Comparison of ENCODE assay signal across 17 cellular contexts in genomic region chrX:23888887-23889501, GRCh38. TPM values are rescaled to one million over a fixed set of nuclear protein-coding genes. Genes with fewer than 3 reads are reported as not detected.
DNase-seq lines count a peak whose midpoint lies in the region; ATAC-seq, FAIRE-seq and TF ChIP-seq lines count a peak whose summit lies in the region.
"Had no signal": no experiment of that assay in that cellular context is flagged by ENCODE, and none has a peak within 500 bp of the region (broad histone marks: within the 10 kb centered on the region; RNA-seq: fewer than 3 reads in every experiment).

No MANE protein-coding gene starts in this region.

- in situ Hi-C loops in brain microvascular endothelial cell (cut with HindIII; ENCODE audit: low pct_ligation_motif_present, low sequenced_read_pairs) = no loop called here

- CTCF ChIA-PET in A549 (lab: Yijun Ruan, JAX) = interaction anchor here (0.7 to 3.4 kb wide), 5 partner anchors 13 to 195 kb away, joined by 3 to 32 read pairs (median 5); partner anchors contain the start of gene SAT1
- CTCF ChIA-PET in CD8-positive, alpha-beta T cell (lab: Charles Lee) = interaction anchor here (2.2 kb wide), 1 partner anchor 13 kb away, joined by 7 read pairs; no protein-coding TSS in a partner anchor

- intact Hi-C loops in CD8-positive, alpha-beta T cell (cut with DNase I, micrococcal nuclease) = no loop called here

- H3K27ac ChIP-seq in A549 (peak overlapping the region; percentile 88 to 97), brain microvascular endothelial cell (peak overlapping the region; percentile 85)
- no peak overlapping the region for H3K27ac ChIP-seq in CD8-positive, alpha-beta T cell (ENCODE audit: low read depth, low read length)

- H3K4me2 ChIP-seq in A549 = peak overlapping the region; percentile 51

- peaks cover 69% of the 10 kb centered on the region for H3K36me3 Mint-ChIP-seq in nephron progenitor cell (ENCODE audit: low read depth)
- H3K36me3 Mint-ChIP-seq in CD8-positive, alpha-beta T cell = no peaks in the 10 kb centered on the region

- POLR2A ChIA-PET in A549 (lab: Yijun Ruan, JAX) = interaction anchor here (1.4 to 2.9 kb wide), 4 partner anchors 12 to 110 kb away, joined by 4 to 46 read pairs (median 8); partner anchors contain the start of gene SAT1
- POLR2A ChIA-PET in CD8-positive, alpha-beta T cell (lab: Charles Lee) = interaction anchor here (1.6 kb wide), 1 partner anchor 106 kb away, joined by 4 read pairs; the partner anchor contains the start of gene SAT1

- no peaks in the 10 kb centered on the region for H3K9me3 ChIP-seq in A549
- no peaks in the 10 kb centered on the region for H3K9me3 ChIP-seq in CD8-positive, alpha-beta T cell (ENCODE audit: low read length)
- H3K9me3 ChIP-seq: Caco-2, colonic mucosa had no signal

- no peak overlapping the region for H3K4me3 Mint-ChIP-seq in nephron progenitor cell
- no peak overlapping the region for H3K4me3 Mint-ChIP-seq in CD8-positive, alpha-beta T cell
- H3K4me3 Mint-ChIP-seq: activated naive CD8-positive, alpha-beta T cell treated with anti-CD3 and anti-CD28 coated beads, Interleukin-2, amount 50 U/mL, for 24 hours had no signal

- DNase-seq in A549 (ENCODE audit: low read depth in 1 of 2, low spot score in 1 of 2) (peak in 1 of 2 experiments; percentile 82), LNCaP clone FGC (ENCODE audit: low read depth) (peak; percentile 88), brain microvascular endothelial cell (no peak), nephron progenitor cell (no peak), erythroblast (lab: John Stamatoyannopoulos, UW) (no peak), NCI-H1105 treated with DMSO at 0.1 percent for 48 hours (lab: John Stamatoyannopoulos, UW) (no peak)
- DNase-seq in CD8-positive, alpha-beta T cell = no peak
- DNase-seq: activated CD4-positive, alpha-beta T cell treated with anti-CD3 and anti-CD28 coated beads, Interleukin-2, amount 50 U/mL, for 48 hours; activated naive CD8-positive, alpha-beta T cell treated with anti-CD3 and anti-CD28 coated beads, Interleukin-2, amount 50 U/mL, for 24 hours; Caco-2; colonic mucosa; NCI-H2081; substantia nigra; T1000 had no signal

- H3K4me1 ChIP-seq in A549 = peaks cover 60% of the 10 kb centered on the region
- no peaks in the 10 kb centered on the region for H3K4me1 ChIP-seq in CD8-positive, alpha-beta T cell (ENCODE audit: insufficient read depth, low read length)
- H3K4me1 ChIP-seq: Caco-2, colonic mucosa had no signal

- TF ChIP-seq POLR2A in A549 (IDR thresholded peaks at IDR 0.05; ENCODE audit: low read length) (no peak), erythroblast (IDR thresholded peaks at IDR 0.05; ENCODE audit: low read length) (no peak)

- no peak for FAIRE-seq in A549 (lab: Jason Lieb, UNC)

- peak; percentile 67 to 74 for ATAC-seq in A549
- ATAC-seq in CD8-positive, alpha-beta T cell = no peak
- ATAC-seq in HG03439 (IDR thresholded peaks at IDR 0.05; ENCODE audit: unreplicated experiment) = no peak
- ATAC-seq: activated naive CD8-positive, alpha-beta T cell treated with anti-CD3 and anti-CD28 coated beads, Interleukin-2, amount 50 U/mL, for 24 hours had no signal

- peaks cover 8% of the 10 kb centered on the region for H3K9me3 Mint-ChIP-seq in nephron progenitor cell
- H3K9me3 Mint-ChIP-seq in CD8-positive, alpha-beta T cell = no peaks in the 10 kb centered on the region
- H3K9me3 Mint-ChIP-seq: activated naive CD8-positive, alpha-beta T cell treated with anti-CD3 and anti-CD28 coated beads, Interleukin-2, amount 50 U/mL, for 24 hours had no signal

- peak; percentile 50 to 58; a peak in 2 of 5 replicates for TF ChIP-seq EP300 in A549 (IDR thresholded peaks at IDR 0.05)

- no peaks in the 10 kb centered on the region for H3K36me3 ChIP-seq in brain microvascular endothelial cell (replicated peaks)
- H3K36me3 ChIP-seq in CD8-positive, alpha-beta T cell (ENCODE audit: insufficient read depth, low read length) = no peaks in the 10 kb centered on the region
- H3K36me3 ChIP-seq: colonic mucosa had no signal

- H3K27me3 Mint-ChIP-seq in nephron progenitor cell (ENCODE audit: low read depth, poor library complexity) = peaks cover 2% of the 10 kb centered on the region
- H3K27me3 Mint-ChIP-seq in CD8-positive, alpha-beta T cell (ENCODE audit: low read depth) = no peaks in the 10 kb centered on the region
- H3K27me3 Mint-ChIP-seq: activated naive CD8-positive, alpha-beta T cell treated with anti-CD3 and anti-CD28 coated beads, Interleukin-2, amount 50 U/mL, for 24 hours had no signal

- WGBS in A549 (ENCODE audit: missing lambda C conversion rate) = 1% methylated on average over 3 of the region's 3 CpGs

- peak overlapping the region; percentile 34 for H3K27ac Mint-ChIP-seq in nephron progenitor cell
- H3K27ac Mint-ChIP-seq in CD8-positive, alpha-beta T cell = no peak overlapping the region
- H3K27ac Mint-ChIP-seq: activated naive CD8-positive, alpha-beta T cell treated with anti-CD3 and anti-CD28 coated beads, Interleukin-2, amount 50 U/mL, for 24 hours had no signal

- H3K27me3 ChIP-seq in brain microvascular endothelial cell (replicated peaks) = no peaks in the 10 kb centered on the region
- H3K27me3 ChIP-seq in CD8-positive, alpha-beta T cell (ENCODE audit: insufficient read depth, low read length) = no peaks in the 10 kb centered on the region
- H3K27me3 ChIP-seq: colonic mucosa had no signal

- TF ChIP-seq CTCF in A549 (IDR thresholded peaks at IDR 0.05) (no peak), LNCaP clone FGC (IDR thresholded peaks at IDR 0.05; ENCODE audit: control insufficient read depth, extremely low read depth, insufficient read depth) (no peak), brain microvascular endothelial cell (IDR thresholded peaks at IDR 0.05; ENCODE audit: low read depth, low read length, missing control alignments) (no peak), nephron progenitor cell (IDR thresholded peaks at IDR 0.05) (no peak)
- no peak for TF ChIP-seq CTCF in CD8-positive, alpha-beta T cell (IDR thresholded peaks at IDR 0.05)

- no peak for TF ChIP-seq RAD21 in A549 (conservative IDR thresholded peaks at IDR 0.05 in 1 of 2, IDR thresholded peaks at IDR 0.05 in 1 of 2)

- peaks cover 39% of the 10 kb centered on the region for H3K4me1 Mint-ChIP-seq in nephron progenitor cell
- H3K4me1 Mint-ChIP-seq in CD8-positive, alpha-beta T cell (ENCODE audit: low read depth) = no peaks in the 10 kb centered on the region

- H3K4me3 ChIP-seq in A549 (no peak overlapping the region), LNCaP clone FGC (ENCODE audit: low read depth, low read length) (0 out of 2 replicates have a peak overlapping the region, but pooled peaks have one; percentile 13), brain microvascular endothelial cell (ENCODE audit: low read depth, low read length) (no peak overlapping the region)
- H3K4me3 ChIP-seq in CD8-positive, alpha-beta T cell (ENCODE audit: low read depth, low read length) = no peak overlapping the region
- H3K4me3 ChIP-seq: colonic mucosa had no signal

TF ChIP-seq in A549, 52 proteins besides CTCF, POLR2A, EP300 and RAD21 (continues in another document):
- no peak for TF ChIP-seq TFCP2L1 (CRISPR knock-in tag; IDR thresholded peaks at IDR 0.05)
- TF ChIP-seq JUNB (IDR thresholded peaks at IDR 0.05) = peak; percentile 58; the same call in 1 of the 2 replicates
- no peak for TF ChIP-seq RFX5 (IDR thresholded peaks at IDR 0.05)
- TF ChIP-seq ZFP36 (IDR thresholded peaks at IDR 0.05; ENCODE audit: borderline replicate concordance, partially characterized antibody) = no peak
- no peak for TF ChIP-seq NR3C1 (IDR thresholded peaks at IDR 0.05)
- no peak for TF ChIP-seq ATOH8 (CRISPR knock-in tag; IDR thresholded peaks at IDR 0.05; ENCODE audit: low read depth)
- no peak for TF ChIP-seq HEYL (CRISPR knock-in tag; IDR thresholded peaks at IDR 0.05)
- TF ChIP-seq SMC3 (IDR thresholded peaks at IDR 0.05) = peak; percentile 12; the same call in 1 of the 3 replicates
- TF ChIP-seq ESRRA (IDR thresholded peaks at IDR 0.05; ENCODE audit: borderline replicate concordance, low read length) = no peak
- no peak for TF ChIP-seq PHF8 (IDR thresholded peaks at IDR 0.05; ENCODE audit: borderline replicate concordance, low read depth)
- no peak for TF ChIP-seq MAZ (IDR thresholded peaks at IDR 0.05; ENCODE audit: borderline replicate concordance, low read depth, low read length)
- TF ChIP-seq KDM1A (IDR thresholded peaks at IDR 0.05; ENCODE audit: low read depth) = no peak
- TF ChIP-seq NPAS2 (CRISPR knock-in tag; IDR thresholded peaks at IDR 0.05; ENCODE audit: borderline replicate concordance) = no peak
- TF ChIP-seq E2F6 (IDR thresholded peaks at IDR 0.05; ENCODE audit: borderline replicate concordance, low read depth) = no peak
- TF ChIP-seq CHD4 (IDR thresholded peaks at IDR 0.05; ENCODE audit: borderline replicate concordance) = no peak

RNA-seq across cellular contexts. Expression of gene APOO, which starts 18.7 kb away (rescaled TPM):
- polyA plus RNA-seq in A549 (2011; rRNA removed) = 48.5 and 59.4 TPM in 2 replicates
- 30.5 and 33.8 TPM in 2 replicates for polyA plus RNA-seq in A549 (2012; cell fraction: cytosol; rRNA removed)
- 10.6 and 10.7 TPM in 2 replicates for polyA plus RNA-seq in A549 (2012; cell fraction: nucleus; rRNA removed)
- polyA plus RNA-seq in A549 (2017; fragmentation: RNase III; extraction: RNeasy Plus Mini Kit Qiagen cat#74134 plus additional on column Dnase treatment) = 33.3 to 35.1 TPM (median 33.5 TPM) in 3 replicates
- 9.4 and 9.8 TPM in 2 replicates for polyA minus RNA-seq in A549 (2011; rRNA and poly(A)+ RNA removed)
- total RNA-seq in CD8-positive, alpha-beta T cell = 1 to 10 TPM; 7.6 to 8.2 TPM

RNA-seq across cellular contexts. Expression of gene CXorf58, which starts 18.8 kb away (rescaled TPM):
- 0.37 and 0.47 TPM in 2 replicates for polyA plus RNA-seq in A549 (2011; rRNA removed)
- polyA plus RNA-seq in A549 (2012; cell fraction: cytosol; rRNA removed) = 0.04 and 0.09 TPM in 2 replicates
- 0.02 and 0.10 TPM in 2 replicates for polyA plus RNA-seq in A549 (2012; cell fraction: nucleus; rRNA removed)
- 0.07 to 0.16 TPM (median 0.15 TPM) in 3 replicates for polyA plus RNA-seq in A549 (2017; fragmentation: RNase III; extraction: RNeasy Plus Mini Kit Qiagen cat#74134 plus additional on column Dnase treatment)
- polyA minus RNA-seq in A549 (2011; rRNA and poly(A)+ RNA removed) = not detected in 2 replicates
- total RNA-seq in CD8-positive, alpha-beta T cell = not detected
- total RNA-seq: Caco-2, colonic mucosa, epithelial cell of proximal tubule, myocyte had no signal

Comparison
In these comparisons a context has a peak if more than half of its experiments do, and no peak if none do; other contexts are left out.
1. ATAC-seq: peak in A549 (2 of 2); none in CD8-positive, alpha-beta T cell (single experiment) and HG03439 (single experiment).